ENCODE assay signal across 11 cellular contexts in genomic region chr7:20307901-20308300, GRCh38. TPM values are rescaled to one million over a fixed set of nuclear protein-coding genes. Genes with fewer than 3 reads are reported as not detected.
DNase-seq lines count a peak whose midpoint lies in the region; ATAC-seq, FAIRE-seq and TF ChIP-seq lines count a peak whose summit lies in the region.
"Had no signal": no experiment of that assay in that cellular context is flagged by ENCODE, and none has a peak within 500 bp of the region (broad histone marks: within the 10 kb centered on the region; RNA-seq: fewer than 3 reads in every experiment).

No MANE protein-coding gene starts in this region.

- H2BK20ac ChIP-seq in H1 (ENCODE audit: low read length): no peak overlapping the region

- H3K4me3 Mint-ChIP-seq in GM23338 (peak overlapping the region; percentile 15), nephron progenitor cell (peak overlapping the region; percentile 62)
- no peak overlapping the region for H3K4me3 Mint-ChIP-seq in CD8-positive, alpha-beta memory T cell
- H3K4me3 Mint-ChIP-seq in T-helper 2 cell treated with Interferon-gamma antibody and Interleukin-4, amounts not matched to agents 5 μg/mL and 100 μg/mL, for 36 hours: no peak overlapping the region
- H3K4me3 Mint-ChIP-seq: activated naive CD4-positive, alpha-beta T cell treated with anti-CD3 and anti-CD28 coated beads, Interleukin-2, amount 50 U/mL, for 24 hours had no signal

- no peak overlapping the region for H3K56ac ChIP-seq in H1 (replicated peaks; ENCODE audit: insufficient read length, low read depth, low read length)

- no peak for TF ChIP-seq EP300 in H1 (IDR thresholded peaks at IDR 0.05; ENCODE audit: borderline replicate concordance in 1 of 2, low read depth in 2 of 2, low read length in 2 of 2)

- no peak overlapping the region for H2BK5ac ChIP-seq in H1 (ENCODE audit: low read depth, low read length)

- H2BK120ac ChIP-seq in H1 (replicated peaks; ENCODE audit: low read depth, low read length): no peak overlapping the region

- H2BK15ac ChIP-seq in H1 (ENCODE audit: low read length): no peak overlapping the region

- peak; percentile 88 for FAIRE-seq in H1 (lab: Jason Lieb, UNC)

- H4K20me1 ChIP-seq in GM23338 (replicated peaks; ENCODE audit: insufficient read depth) (no peaks in the 10 kb centered on the region), H1 (replicated peaks in 1 of 2; ENCODE audit: control insufficient read depth in 1 of 2, insufficient read depth in 2 of 2, low read length in 2 of 2) (no peaks in the 10 kb centered on the region)

- H3K9me3 Mint-ChIP-seq in GM23338 (no peaks in the 10 kb centered on the region), nephron progenitor cell (no peaks in the 10 kb centered on the region)
- no peaks in the 10 kb centered on the region for H3K9me3 Mint-ChIP-seq in CD8-positive, alpha-beta memory T cell
- no peaks in the 10 kb centered on the region for H3K9me3 Mint-ChIP-seq in T-helper 2 cell treated with Interferon-gamma antibody and Interleukin-4, amounts not matched to agents 5 μg/mL and 100 μg/mL, for 36 hours
- H3K9me3 Mint-ChIP-seq: activated naive CD4-positive, alpha-beta T cell treated with anti-CD3 and anti-CD28 coated beads, Interleukin-2, amount 50 U/mL, for 24 hours had no signal

- no peak overlapping the region for H3K23ac ChIP-seq in H1 (ENCODE audit: insufficient read length)

- TF ChIP-seq RAD21 in H1 (IDR thresholded peaks at IDR 0.05 in 1 of 2, conservative IDR thresholded peaks at IDR 0.05 in 1 of 2; ENCODE audit: low read depth in 2 of 2, low read length in 2 of 2): no peak

- H3K27ac ChIP-seq in GM23338 (ENCODE audit: low read depth) (peak overlapping the region; percentile 6; the same call in 1 of the 2 replicates), H1 (ENCODE audit: low read depth, low read length) (no peak overlapping the region)
- no peak overlapping the region for H3K27ac ChIP-seq in CD8-positive, alpha-beta memory T cell (ENCODE audit: low read depth, low read length)

- H3K36me3 ChIP-seq in GM23338 (ENCODE audit: insufficient read depth) (no peaks in the 10 kb centered on the region), H1 (ENCODE audit: control insufficient read depth in 2 of 4, insufficient read depth in 4 of 4, low read length in 3 of 4) (no peaks in the 10 kb centered on the region)
- H3K36me3 ChIP-seq in CD8-positive, alpha-beta memory T cell (ENCODE audit: insufficient read depth, low read length): no peaks in the 10 kb centered on the region

- no peaks in the 10 kb centered on the region for H3K9me3 ChIP-seq in H1 (ENCODE audit: insufficient read depth in 2 of 2, low read depth in 1 of 2, low read length in 1 of 2)
- no peaks in the 10 kb centered on the region for H3K9me3 ChIP-seq in CD8-positive, alpha-beta memory T cell (ENCODE audit: low read length)

- no peak for TF ChIP-seq POLR2A in H1 (IDR thresholded peaks at IDR 0.05; ENCODE audit: control extremely low read depth in 1 of 2, low read depth in 2 of 2, low read length in 2 of 2)

- H3K9ac ChIP-seq in H1 (replicated peaks in 1 of 4; ENCODE audit: extremely low read depth in 1 of 4, low read depth in 3 of 4, low read length in 3 of 4): peak overlapping the region in 2 of 4 experiments; percentile 15 to 20; a peak in 3 of 7 replicates

- no peaks in the 10 kb centered on the region for H3K79me1 ChIP-seq in H1 (ENCODE audit: low read depth, low read length)

- peak overlapping the region; percentile 21; the same call in 1 of the 2 replicates for H2AFZ ChIP-seq in GM23338
- H2AFZ ChIP-seq in H1 (ENCODE audit: low read length): peak overlapping the region; percentile 69; the same call in 1 of the 2 replicates

- H3K27me3 ChIP-seq in GM23338 (ENCODE audit: insufficient read depth) (no peaks in the 10 kb centered on the region), H1 (replicated peaks in 1 of 4; ENCODE audit: control insufficient read depth in 3 of 4, extremely low read depth in 1 of 4, insufficient read depth in 3 of 4, low read length in 3 of 4) (no peaks in the 10 kb centered on the region)
- no peaks in the 10 kb centered on the region for H3K27me3 ChIP-seq in CD8-positive, alpha-beta memory T cell (ENCODE audit: insufficient read depth, low read length, poor library complexity, severe bottlenecking)

- H3K4ac ChIP-seq in H1 (replicated peaks; ENCODE audit: insufficient read length, low read depth, low read length): no peak overlapping the region

- no peak for TF ChIP-seq CTCF in GM23338 (conservative IDR thresholded peaks at IDR 0.05; ENCODE audit: low read depth in 2 of 2)
- TF ChIP-seq CTCF in H1 (IDR thresholded peaks at IDR 0.05; ENCODE audit: control extremely low read depth in 1 of 3, insufficient read depth in 1 of 3, low read depth in 1 of 3, low read length in 3 of 3): no peak
- TF ChIP-seq CTCF in nephron progenitor cell (IDR thresholded peaks at IDR 0.05): no peak

- 0 out of 2 replicates have a peak overlapping the region, but pooled peaks have one; percentile 40 for H2BK12ac ChIP-seq in H1 (ENCODE audit: low read depth, low read length)

- H3F3A ChIP-seq in GM23338 (replicated peaks; ENCODE audit: low read depth): no peaks in the 10 kb centered on the region

- H3K14ac ChIP-seq in H1 (ENCODE audit: insufficient read length): no peak overlapping the region

- H3K4me3 ChIP-seq in GM23338 (peak overlapping the region; percentile 6), H1 (ENCODE audit: extremely low read depth in 1 of 4, insufficient read depth in 2 of 4, low read depth in 3 of 4, low read length in 4 of 4) (peak overlapping the region in 1 of 4 experiments; percentile 19; a peak in 3 of 8 replicates)
- no peak overlapping the region for H3K4me3 ChIP-seq in CD8-positive, alpha-beta memory T cell (ENCODE audit: low read length)

- H3K4me1 ChIP-seq in GM23338 (ENCODE audit: insufficient read depth) (peaks cover 21% of the 10 kb centered on the region), H1 (replicated peaks in 1 of 4; ENCODE audit: control insufficient read depth in 3 of 4, insufficient read depth in 4 of 4, low read length in 3 of 4) (peaks cover 4 to 10% (median 7%) of the 10 kb centered on the region in 4 experiments)
- no peaks in the 10 kb centered on the region for H3K4me1 ChIP-seq in CD8-positive, alpha-beta memory T cell (ENCODE audit: insufficient read depth, low read length)

- no peaks in the 10 kb centered on the region for H3K9me2 ChIP-seq in GM23338 (ENCODE audit: insufficient read depth)

- H3K27ac Mint-ChIP-seq in GM23338 (peak overlapping the region; percentile 25; the same call in 1 of the 2 replicates), nephron progenitor cell (peak overlapping the region; percentile 1)
- H3K27ac Mint-ChIP-seq in CD8-positive, alpha-beta memory T cell: no peak overlapping the region
- H3K27ac Mint-ChIP-seq in T-helper 2 cell treated with Interferon-gamma antibody and Interleukin-4, amounts not matched to agents 5 μg/mL and 100 μg/mL, for 36 hours: no peak overlapping the region
- H3K27ac Mint-ChIP-seq: activated naive CD4-positive, alpha-beta T cell treated with anti-CD3 and anti-CD28 coated beads, Interleukin-2, amount 50 U/mL, for 24 hours had no signal

- H4K5ac ChIP-seq in H1 (ENCODE audit: insufficient read length, low read depth, low read length): no peak overlapping the region

- H3K79me2 ChIP-seq in GM23338 (replicated peaks; ENCODE audit: insufficient read depth) (no peaks in the 10 kb centered on the region), H1 (ENCODE audit: control insufficient read depth in 1 of 2, insufficient read depth in 2 of 2, low read length in 2 of 2) (no peaks in the 10 kb centered on the region)

- peak overlapping the region; percentile 16; the same call in 1 of the 2 replicates for H3K18ac ChIP-seq in H1 (ENCODE audit: extremely low read depth, low read length)

- CTCF ChIA-PET in H1 (lab: Charles Lee; ENCODE audit: partially characterized antibody): no interaction called here
- CTCF ChIA-PET in CD8-positive, alpha-beta memory T cell (lab: Charles Lee): no interaction called here

- no peaks in the 10 kb centered on the region for H3K27me3 Mint-ChIP-seq in GM23338 (ENCODE audit: insufficient read depth, low read depth, poor library complexity)
- no peaks in the 10 kb centered on the region for H3K27me3 Mint-ChIP-seq in nephron progenitor cell (ENCODE audit: low read depth, poor library complexity)
- no peaks in the 10 kb centered on the region for H3K27me3 Mint-ChIP-seq in CD8-positive, alpha-beta memory T cell
- peaks cover 10% of the 10 kb centered on the region for H3K27me3 Mint-ChIP-seq in T-helper 2 cell treated with Interferon-gamma antibody and Interleukin-4, amounts not matched to agents 5 μg/mL and 100 μg/mL, for 36 hours (ENCODE audit: low read depth)
- H3K27me3 Mint-ChIP-seq: activated naive CD4-positive, alpha-beta T cell treated with anti-CD3 and anti-CD28 coated beads, Interleukin-2, amount 50 U/mL, for 24 hours had no signal

- H3K4me1 Mint-ChIP-seq in GM23338 (peaks cover 23% of the 10 kb centered on the region), nephron progenitor cell (peaks cover 26% of the 10 kb centered on the region)
- H3K4me1 Mint-ChIP-seq in CD8-positive, alpha-beta memory T cell: no peaks in the 10 kb centered on the region
- H3K4me1 Mint-ChIP-seq in T-helper 2 cell treated with Interferon-gamma antibody and Interleukin-4, amounts not matched to agents 5 μg/mL and 100 μg/mL, for 36 hours (ENCODE audit: low read depth): no peaks in the 10 kb centered on the region
- H3K4me1 Mint-ChIP-seq: activated naive CD4-positive, alpha-beta T cell treated with anti-CD3 and anti-CD28 coated beads, Interleukin-2, amount 50 U/mL, for 24 hours had no signal

- WGBS in H1 (ENCODE audit: extremely low coverage in 1 of 2, insufficient coverage in 1 of 2, insufficient read length in 1 of 2, insufficient replicate concordance in 2 of 2, low coverage in 1 of 2, low lambda C conversion rate in 2 of 2, missing lambda C conversion rate in 1 of 2), 2 experiments: 29% methylated on average over 7 of the region's 7 CpGs; no CpG with 5 or more reads in 1 of the 2 experiments

- no peak overlapping the region for H4K8ac ChIP-seq in H1 (ENCODE audit: extremely low read depth, insufficient read depth, low read length)

- peak overlapping the region; percentile 23 for H3K4me2 ChIP-seq in GM23338
- H3K4me2 ChIP-seq in H1 (ENCODE audit: insufficient read depth in 1 of 2, low read depth in 2 of 2, low read length in 2 of 2): peak overlapping the region; percentile 11 to 47

- no peak overlapping the region for H2AK5ac ChIP-seq in H1 (ENCODE audit: low read depth, low read length)

- POLR2A ChIA-PET in H1 (lab: Charles Lee; ENCODE audit: partially characterized antibody): interaction anchor here (3.1 kb wide), 1 partner anchor 22 kb away, joined by 15 read pairs; the partner anchor contains the start of gene ITGB8
- POLR2A ChIA-PET in CD8-positive, alpha-beta memory T cell (lab: Charles Lee): no interaction called here

- peak; percentile 67 for DNase-seq in GM23338 (ENCODE audit: low spot score)
- peak; percentile 35 for DNase-seq in NCI-H2196 (lab: John Stamatoyannopoulos, UW; ENCODE audit: unreplicated experiment)
- DNase-seq in H1 (ENCODE audit: low read depth in 1 of 2, low spot score in 2 of 2): no peak
- no peak for DNase-seq in nephron progenitor cell
- DNase-seq in CD8-positive, alpha-beta memory T cell: no peak
- DNase-seq in T-helper 2 cell treated with Interferon-gamma antibody and Interleukin-4, amounts not matched to agents 5 μg/mL and 100 μg/mL, for 36 hours (ENCODE audit: low spot score): no peak
- no peak for DNase-seq in HCEC 1CT
- DNase-seq: AML-193, NCI-H2171 had no signal

- H3K23me2 ChIP-seq in H1 (ENCODE audit: low read depth, low read length): no peaks in the 10 kb centered on the region

- H3K36me3 Mint-ChIP-seq in GM23338 (ENCODE audit: low read depth) (no peaks in the 10 kb centered on the region), nephron progenitor cell (ENCODE audit: low read depth) (no peaks in the 10 kb centered on the region)
- H3K36me3 Mint-ChIP-seq in CD8-positive, alpha-beta memory T cell: no peaks in the 10 kb centered on the region
- no peaks in the 10 kb centered on the region for H3K36me3 Mint-ChIP-seq in T-helper 2 cell treated with Interferon-gamma antibody and Interleukin-4, amounts not matched to agents 5 μg/mL and 100 μg/mL, for 36 hours (ENCODE audit: low read depth)
- H3K36me3 Mint-ChIP-seq: activated naive CD4-positive, alpha-beta T cell treated with anti-CD3 and anti-CD28 coated beads, Interleukin-2, amount 50 U/mL, for 24 hours had no signal

- peak overlapping the region; percentile 7 for H4K91ac ChIP-seq in H1 (replicated peaks; ENCODE audit: insufficient read length, low read length)

- peak; percentile 56 for ATAC-seq in GM23338
- ATAC-seq in HG02610 (IDR thresholded peaks at IDR 0.05; ENCODE audit: unreplicated experiment): no peak

RNA-seq across cellular contexts. Expression of gene ITGB8, which starts 22.8 kb away (rescaled TPM):
- 3.0 and 3.5 TPM in 2 replicates for total RNA-seq in GM23338 (2014; rRNA removed; shearing (Covaris generic))
- polyA plus RNA-seq in GM23338 (2016; fragmentation: Nextera tagmentation; extraction: Ambion mirVana) (0.71 and 0.77 TPM in 2 replicates), H1 (2011; rRNA removed) (0.96 and 1.2 TPM in 2 replicates)
- total RNA-seq in H1 (2021; fragmentation: NEBNext Ultra II Directional; extraction: Animal tissue kit (Norgen Biotek cat#: 25700)): 3.6 TPM in 2 replicates
- 0.93 TPM for polyA plus RNA-seq in H1 (2011; cell fraction: cytosol; rRNA removed)
- polyA plus RNA-seq in H1 (2011; cell fraction: nucleus; rRNA removed): 2.5 TPM
- 1.1 to 2.0 TPM (median 1.4 TPM) in 4 replicates for polyA plus RNA-seq in H1 (2012, experiment 1 of 2)
- polyA plus RNA-seq in H1 (2012, experiment 2 of 2): 0.30 TPM
- polyA plus RNA-seq in H1 (2013, experiment 1 of 2): 1.3 TPM
- polyA plus RNA-seq in H1 (2013, experiment 2 of 2): 1.1 TPM
- polyA minus RNA-seq in H1 (2011; rRNA and poly(A)+ RNA removed): 9.1 and 11.9 TPM in 2 replicates
- 4.2 TPM for polyA minus RNA-seq in H1 (2011; cell fraction: cytosol; rRNA and poly(A)+ RNA removed)
- 28.3 TPM for polyA minus RNA-seq in H1 (2011; cell fraction: nucleus; rRNA and poly(A)+ RNA removed)
- under 1 TPM; 0.11 to 0.27 TPM for total RNA-seq in CD8-positive, alpha-beta memory T cell
- polyA plus RNA-seq in CD8-positive, alpha-beta memory T cell: not detected

Comparison
In these comparisons a context has a peak if more than half of its experiments do, and no peak if none do; other contexts are left out.
1. DNase-seq: peak in GM23338 (single experiment) and NCI-H2196 (single experiment); none in H1 (0 of 2), nephron progenitor cell (single experiment), CD8-positive, alpha-beta memory T cell (0 of 5), T-helper 2 cell treated with Interferon-gamma antibody and Interleukin-4, amounts not matched to agents 5 μg/mL and 100 μg/mL, for 36 hours (single experiment) and HCEC 1CT (single experiment).
2. H3K27ac Mint-ChIP-seq: peak in GM23338 (single experiment) and nephron progenitor cell (single experiment); none in CD8-positive, alpha-beta memory T cell (0 of 8) and T-helper 2 cell treated with Interferon-gamma antibody and Interleukin-4, amounts not matched to agents 5 μg/mL and 100 μg/mL, for 36 hours (single experiment).
3. H3K4me3 Mint-ChIP-seq: peak in GM23338 (single experiment) and nephron progenitor cell (single experiment); none in CD8-positive, alpha-beta memory T cell (0 of 7) and T-helper 2 cell treated with Interferon-gamma antibody and Interleukin-4, amounts not matched to agents 5 μg/mL and 100 μg/mL, for 36 hours (single experiment).